9 cellular contexts compared by ENCODE assay signal in the genomic region with DNA sequence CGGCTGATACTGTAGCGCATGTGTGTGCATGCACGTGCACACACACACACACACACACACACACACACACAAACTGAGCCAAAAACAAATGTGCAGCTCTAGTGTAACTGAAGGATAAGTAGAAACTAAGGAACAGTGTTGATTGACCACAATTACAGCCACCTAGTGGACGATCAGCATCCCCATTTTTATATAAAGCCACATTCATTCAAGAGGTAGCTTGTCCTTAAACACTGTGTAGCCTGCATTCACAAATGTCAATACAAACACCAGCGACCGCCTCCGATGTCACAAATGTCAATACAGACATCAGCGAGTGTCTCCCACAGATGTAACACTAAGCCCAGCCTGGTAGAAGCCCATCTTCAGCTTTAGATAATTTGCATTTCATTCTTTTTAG.
A peak's percentile ranks its signal among the peaks of the same experiment; 100 is the strongest.
DNase-seq lines count a peak whose midpoint lies in the region; ATAC-seq and TF ChIP-seq lines count a peak whose summit lies in the region.
"Had no signal": no experiment of that assay in that cellular context is flagged by ENCODE, and none has a peak within 500 bp of the region (broad histone marks: within the 10 kb centered on the region; RNA-seq: fewer than 3 reads in every experiment).

No MANE protein-coding gene starts in this region.

- in situ Hi-C loops in brain microvascular endothelial cell (cut with HindIII; ENCODE audit: low pct_ligation_motif_present, low sequenced_read_pairs), result no loop called here

- H3K4me3 Mint-ChIP-seq in Calu3 (ENCODE audit: low read depth, unreplicated experiment), result no peak overlapping the region

- H3K4me3 ChIP-seq in brain microvascular endothelial cell (ENCODE audit: low read depth, low read length) (no peak overlapping the region), right lobe of liver (no peak overlapping the region), sigmoid colon (no peak overlapping the region)

- no peak overlapping the region for H3K27ac Mint-ChIP-seq in Calu3 (ENCODE audit: unreplicated experiment)

- TF ChIP-seq CTCF in Calu3 (IDR thresholded peaks at IDR 0.05; ENCODE audit: unreplicated experiment), result peak; percentile 40
- TF ChIP-seq CTCF in brain microvascular endothelial cell (IDR thresholded peaks at IDR 0.05; ENCODE audit: low read depth, low read length, missing control alignments), result peak; percentile 68
- TF ChIP-seq CTCF in right lobe of liver (IDR thresholded peaks at IDR 0.05), result peak; percentile 38 to 51 (median 43)
- TF ChIP-seq CTCF in sigmoid colon (IDR thresholded peaks at IDR 0.05), result peak in 2 of 4 experiments; percentile 9 to 16

- H3K27ac ChIP-seq in brain microvascular endothelial cell (no peak overlapping the region), right lobe of liver (no peak overlapping the region), sigmoid colon (no peak overlapping the region)

- H3K36me3 ChIP-seq in brain microvascular endothelial cell (replicated peaks) (no peaks in the 10 kb centered on the region), right lobe of liver (no peaks in the 10 kb centered on the region), sigmoid colon (no peaks in the 10 kb centered on the region)

- DNase-seq in Calu3 (no peak), LHCN-M2 (ENCODE audit: low read depth) (peak; percentile 37), brain microvascular endothelial cell (peak; percentile 17), right lobe of liver (no peak), sigmoid colon (no peak), HK-2 (ENCODE audit: unreplicated experiment) (no peak)
- no peak for DNase-seq in activated effector memory CD4-positive, alpha-beta T cell treated with Interleukin-2 at 50 U/mL for 16 hours
- no peak for DNase-seq in activated CD4-positive, CD25-positive, alpha-beta regulatory T cell treated with anti-CD3 and anti-CD28 coated beads, Interleukin-2, amount 50 U/mL, for 72 hours
- DNase-seq: activated CD4-positive, alpha-beta T cell treated with anti-CD3 and anti-CD28 coated beads, Interleukin-2, amount 50 U/mL, for 48 hours had no signal

- intact Hi-C loops in Calu3 (cut with micrococcal nuclease; ENCODE audit: unreplicated experiment), result loop anchor here (1.0 to 10.0 kb wide), 3 partner anchors 145 to 433 kb away; no protein-coding TSS in a partner anchor
- intact Hi-C loops in right lobe of liver (cut with DNase I), result no loop called here
- intact Hi-C loops in sigmoid colon (cut with DNase I), result loop anchor here (5.0 kb wide), 1 partner anchor 384 kb away; no protein-coding TSS in a partner anchor

- no peaks in the 10 kb centered on the region for H3K4me1 Mint-ChIP-seq in Calu3 (ENCODE audit: low read depth, unreplicated experiment)

- BruUV-seq in Calu3 (replicated peaks; lab: Mats Ljungman, UMichigan), result no TSS peak

- no peaks in the 10 kb centered on the region for H3K4me1 ChIP-seq in right lobe of liver
- peaks cover 0 to 18% (median 6%) of the 10 kb centered on the region in 4 donors for H3K4me1 ChIP-seq in sigmoid colon

- no peaks in the 10 kb centered on the region for H3K27me3 Mint-ChIP-seq in Calu3 (ENCODE audit: unreplicated experiment)

- WGBS in right lobe of liver (ENCODE audit: insufficient coverage, low coverage, low lambda C conversion rate, missing lambda C conversion rate), result 66% methylated on average over 8 of the region's 8 CpGs
- WGBS in sigmoid colon, 2 donors, result 68 to 88% methylated on average over 8 of the region's 8 CpGs

- H3K9me3 Mint-ChIP-seq in Calu3 (ENCODE audit: low read depth, unreplicated experiment), result no peaks in the 10 kb centered on the region

- no peak for TF ChIP-seq EP300 in sigmoid colon (IDR thresholded peaks at IDR 0.05)

- no peak for TF ChIP-seq POLR2A in right lobe of liver (IDR thresholded peaks at IDR 0.05)
- no peak for TF ChIP-seq POLR2A in sigmoid colon (IDR thresholded peaks at IDR 0.05)

- H3K36me3 Mint-ChIP-seq in Calu3 (ENCODE audit: insufficient read depth, unreplicated experiment), result no peaks in the 10 kb centered on the region

- CTCF ChIA-PET in Calu3 (lab: Charles Lee), result interaction anchor here (0.6 to 1.5 kb wide), 12 partner anchors 19 to 1668 kb away, joined by 3 to 10 read pairs (median 4); no protein-coding TSS in a partner anchor

- ATAC-seq in right lobe of liver, result peak; percentile 63 to 82 (median 66)

- H3K9me3 ChIP-seq in right lobe of liver, result no peaks in the 10 kb centered on the region
- no peaks in the 10 kb centered on the region for H3K9me3 ChIP-seq in sigmoid colon

- H3K27me3 ChIP-seq in brain microvascular endothelial cell (replicated peaks) (no peaks in the 10 kb centered on the region), right lobe of liver (no peaks in the 10 kb centered on the region), sigmoid colon (no peaks in the 10 kb centered on the region)

Comparison
In these comparisons a context has a peak if more than half of its experiments do, and no peak if none do; other contexts are left out.
1. DNase-seq: peak in LHCN-M2 (single experiment) and brain microvascular endothelial cell (single experiment); none in Calu3 (single experiment), right lobe of liver (0 of 3), activated effector memory CD4-positive, alpha-beta T cell treated with Interleukin-2 at 50 U/mL for 16 hours (single experiment), sigmoid colon (single experiment), HK-2 (single experiment) and activated CD4-positive, CD25-positive, alpha-beta regulatory T cell treated with anti-CD3 and anti-CD28 coated beads, Interleukin-2, amount 50 U/mL, for 72 hours (single experiment).
2. intact Hi-C loops: an anchor here in Calu3 (1.0 to 10.0 kb wide) and sigmoid colon (5.0 kb wide); none called in right lobe of liver.